In genomic region chr9:95044731-95045508, GRCh38 we compare ENCODE assay signal across 11 cellular contexts.
DNase-seq lines count a peak whose midpoint lies in the region; TF ChIP-seq lines count a peak whose summit lies in the region.
"Had no signal": no experiment of that assay in that cellular context is flagged by ENCODE, and none has a peak within 500 bp of the region (broad histone marks: within the 10 kb centered on the region; RNA-seq: fewer than 3 reads in every experiment).

No MANE protein-coding gene starts in this region.

- no peaks in the 10 kb centered on the region for H3K9me3 Mint-ChIP-seq in activated T-helper 2 cell treated with anti-CD3 and anti-CD28 coated beads, Interferon-gamma antibody, Interleukin-2, Interleukin-4, amounts not matched to agents 10 μg/mL and 5 μg/mL and 100 μg/mL, durations not matched to agents 14 hours and 24 hours and 36 hours

- peaks cover 7% of the 10 kb centered on the region for H3K36me3 Mint-ChIP-seq in activated T-helper 2 cell treated with anti-CD3 and anti-CD28 coated beads, Interferon-gamma antibody, Interleukin-2, Interleukin-4, amounts not matched to agents 10 μg/mL and 5 μg/mL and 100 μg/mL, durations not matched to agents 14 hours and 24 hours and 36 hours (ENCODE audit: low read depth)

- DNase-seq in DMS153 treated with DMSO at 0.1 percent for 48 hours (lab: John Stamatoyannopoulos, UW; ENCODE audit: unreplicated experiment): peak; percentile 83
- DNase-seq in dorsolateral prefrontal cortex: no peak
- peak; percentile 85 for DNase-seq in iPS-NIHi7 (ENCODE audit: extremely low spot score)
- peak; percentile 87 for DNase-seq in retina
- no peak for DNase-seq in NCI-H2107 treated with DMSO at 0.1 percent for 48 hours (lab: John Stamatoyannopoulos, UW; ENCODE audit: unreplicated experiment)
- DNase-seq in NCI-H524 treated with DMSO at 0.1 percent for 48 hours (lab: John Stamatoyannopoulos, UW): no peak
- DNase-seq in activated T-helper 2 cell treated with anti-CD3 and anti-CD28 coated beads, Interferon-gamma antibody, Interleukin-2, Interleukin-4, amounts not matched to agents 10 μg/mL and 5 μg/mL and 100 μg/mL, durations not matched to agents 14 hours and 24 hours and 36 hours (ENCODE audit: low spot score): no peak
- DNase-seq in NCI-H446 treated with DMSO at 0.1 percent for 48 hours (lab: John Stamatoyannopoulos, UW): no peak
- DNase-seq: activated CD8-positive, alpha-beta memory T cell treated with anti-CD3 and anti-CD28 coated beads, Interleukin-2, amount 50 U/mL, for 4 hours; NCI-H510A had no signal

- peaks cover 29% of the 10 kb centered on the region for H3K27me3 Mint-ChIP-seq in activated T-helper 2 cell treated with anti-CD3 and anti-CD28 coated beads, Interferon-gamma antibody, Interleukin-2, Interleukin-4, amounts not matched to agents 10 μg/mL and 5 μg/mL and 100 μg/mL, durations not matched to agents 14 hours and 24 hours and 36 hours (ENCODE audit: low read depth)

- no peak overlapping the region for H3K4me3 Mint-ChIP-seq in activated T-helper 2 cell treated with anti-CD3 and anti-CD28 coated beads, Interferon-gamma antibody, Interleukin-2, Interleukin-4, amounts not matched to agents 10 μg/mL and 5 μg/mL and 100 μg/mL, durations not matched to agents 14 hours and 24 hours and 36 hours (ENCODE audit: low read depth)
- H3K4me3 Mint-ChIP-seq: B cell had no signal

- no peak overlapping the region for H3K4me3 ChIP-seq in dorsolateral prefrontal cortex

- H3K27me3 ChIP-seq in dorsolateral prefrontal cortex: no peaks in the 10 kb centered on the region

- no peak overlapping the region for H3K27ac Mint-ChIP-seq in activated T-helper 2 cell treated with anti-CD3 and anti-CD28 coated beads, Interferon-gamma antibody, Interleukin-2, Interleukin-4, amounts not matched to agents 10 μg/mL and 5 μg/mL and 100 μg/mL, durations not matched to agents 14 hours and 24 hours and 36 hours
- H3K27ac Mint-ChIP-seq: B cell had no signal

- peaks cover 10% of the 10 kb centered on the region for H3K4me1 Mint-ChIP-seq in activated T-helper 2 cell treated with anti-CD3 and anti-CD28 coated beads, Interferon-gamma antibody, Interleukin-2, Interleukin-4, amounts not matched to agents 10 μg/mL and 5 μg/mL and 100 μg/mL, durations not matched to agents 14 hours and 24 hours and 36 hours (ENCODE audit: low read depth)

- no peak for TF ChIP-seq CTCF in dorsolateral prefrontal cortex (IDR thresholded peaks at IDR 0.05 in 54 of 56, conservative IDR thresholded peaks at IDR 0.05 in 2 of 56; ENCODE audit: low read depth in 1 of 56, partially characterized antibody in 56 of 56)

- H3K27ac ChIP-seq in dorsolateral prefrontal cortex: peak overlapping the region in 34 of 59 donors; percentile 2 to 98 (median 43)

- intact Hi-C loops in dorsolateral prefrontal cortex (cut with DNase I): no loop called here
- intact Hi-C loops in activated T-helper 2 cell treated with anti-CD3 and anti-CD28 coated beads, Interferon-gamma antibody, Interleukin-2, Interleukin-4, amounts not matched to agents 10 μg/mL and 5 μg/mL and 100 μg/mL, durations not matched to agents 14 hours and 24 hours and 36 hours (cut with micrococcal nuclease): no loop called here

Comparison
In these comparisons a context has a peak if more than half of its experiments do, and no peak if none do; other contexts are left out.
1. DNase-seq: peak in DMS153 treated with DMSO at 0.1 percent for 48 hours (single experiment), iPS-NIHi7 (single experiment) and retina (single experiment); none in dorsolateral prefrontal cortex (0 of 10), NCI-H2107 treated with DMSO at 0.1 percent for 48 hours (single experiment), NCI-H524 treated with DMSO at 0.1 percent for 48 hours (single experiment), activated T-helper 2 cell treated with anti-CD3 and anti-CD28 coated beads, Interferon-gamma antibody, Interleukin-2, Interleukin-4, amounts not matched to agents 10 μg/mL and 5 μg/mL and 100 μg/mL, durations not matched to agents 14 hours and 24 hours and 36 hours (single experiment) and NCI-H446 treated with DMSO at 0.1 percent for 48 hours (single experiment).